In the genomic region with DNA sequence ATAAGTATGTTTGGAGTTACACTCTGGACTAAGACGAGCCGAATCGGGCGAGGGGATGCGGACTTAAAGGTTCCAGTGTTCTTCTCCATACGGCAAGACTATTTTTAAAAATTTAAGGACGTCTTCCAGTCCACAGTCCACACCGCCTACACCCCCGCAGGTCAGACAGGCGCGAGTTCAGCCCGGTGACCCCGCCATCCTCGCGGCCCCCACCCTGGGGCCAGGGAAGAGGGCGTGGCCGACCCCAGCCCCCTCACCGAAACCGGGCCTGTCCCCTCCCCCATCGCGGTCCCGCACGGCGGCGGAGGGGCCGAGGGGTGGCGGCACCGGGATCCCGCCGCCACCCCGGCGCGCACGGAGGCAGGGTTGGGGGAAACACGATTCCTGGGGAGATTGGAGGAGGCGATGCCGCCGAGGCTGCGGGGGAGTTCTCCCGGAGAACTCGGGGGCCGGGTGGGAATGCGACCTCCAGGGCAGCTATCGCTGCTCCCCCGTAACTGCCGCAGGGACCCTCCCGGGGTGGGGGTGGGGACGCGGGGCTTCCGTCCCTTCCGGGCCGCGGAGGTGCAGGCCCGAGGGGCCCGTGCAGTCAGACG, we compare ENCODE assay signal across 8 cellular contexts. TPM values are rescaled to one million over a fixed set of nuclear protein-coding genes. Genes with fewer than 3 reads are reported as not detected.
DNase-seq lines count a peak whose midpoint lies in the region; ATAC-seq lines count a peak whose summit lies in the region.

No MANE protein-coding gene starts in this region.

- H3K4me1 ChIP-seq in Karpas-422 (ENCODE audit: low read length) (peaks cover 8% of the 10 kb centered on the region), duodenal mucosa (ENCODE audit: control insufficient read depth in 1 of 2, insufficient read depth in 2 of 2, low read length in 2 of 2) (peaks cover 25 to 30% of the 10 kb centered on the region in 2 donors)

- H3K27ac Mint-ChIP-seq in activated CD4-positive, alpha-beta T cell treated with anti-CD3 and anti-CD28 coated beads for 36 hours: peak overlapping the region; percentile 55
- peak overlapping the region in 1 of 6 donors; percentile 65 for H3K27ac Mint-ChIP-seq in naive B cell

- H3K27me3 Mint-ChIP-seq in activated CD4-positive, alpha-beta T cell treated with anti-CD3 and anti-CD28 coated beads for 36 hours: peaks cover 12% of the 10 kb centered on the region
- peaks cover 20 to 50% (median 36%) of the 10 kb centered on the region in 3 donors for H3K27me3 Mint-ChIP-seq in naive B cell

- H3K27ac ChIP-seq in Karpas-422 (ENCODE audit: low read length) (no peak overlapping the region), duodenal mucosa (ENCODE audit: low read depth, low read length) (peak overlapping the region; percentile 47)

- H3K9me2 ChIP-seq in Karpas-422 (replicated peaks; ENCODE audit: insufficient read depth, low read length): no peaks in the 10 kb centered on the region

- intact Hi-C loops in activated CD4-positive, alpha-beta T cell treated with anti-CD3 and anti-CD28 coated beads for 36 hours (cut with DNase I, micrococcal nuclease): loop anchor here in 1 of 2 experiments (1.0 kb wide), 1 partner anchor 23 kb away; no protein-coding TSS in a partner anchor

- no peak for ATAC-seq in activated CD4-positive, alpha-beta T cell treated with anti-CD3 and anti-CD28 coated beads for 36 hours
- ATAC-seq in naive B cell (ENCODE audit: low read depth in 2 of 2): peak; percentile 15 to 18
- ATAC-seq in HG03342 (IDR thresholded peaks at IDR 0.05; ENCODE audit: unreplicated experiment): no peak

- no peaks in the 10 kb centered on the region for H3K36me3 Mint-ChIP-seq in activated CD4-positive, alpha-beta T cell treated with anti-CD3 and anti-CD28 coated beads for 36 hours (ENCODE audit: low read depth)
- H3K36me3 Mint-ChIP-seq in naive B cell: no peaks in the 10 kb centered on the region

- no peak for DNase-seq in activated CD4-positive, alpha-beta T cell treated with anti-CD3 and anti-CD28 coated beads for 36 hours
- no peak for DNase-seq in activated CD4-positive, alpha-beta T cell treated with anti-CD3 and anti-CD28 coated beads, Interleukin-2, amount 50 U/mL, for 48 hours
- DNase-seq in Karpas-422 (no peak), naive B cell (no peak), GM19240 (ENCODE audit: insufficient read length, low spot score) (no peak), EL (no peak)

- no peaks in the 10 kb centered on the region for H3K9me3 Mint-ChIP-seq in activated CD4-positive, alpha-beta T cell treated with anti-CD3 and anti-CD28 coated beads for 36 hours (ENCODE audit: low read depth)
- H3K9me3 Mint-ChIP-seq in naive B cell: no peaks in the 10 kb centered on the region

- 0 out of 2 replicates have a peak overlapping the region, but pooled peaks have one; percentile 24 for H2AFZ ChIP-seq in Karpas-422 (ENCODE audit: low read length)

- H3K36me3 ChIP-seq in Karpas-422 (ENCODE audit: insufficient read depth, low read length) (no peaks in the 10 kb centered on the region), duodenal mucosa (ENCODE audit: control insufficient read depth in 1 of 2, insufficient read depth in 2 of 2, low read length in 2 of 2) (no peaks in the 10 kb centered on the region)

- CTCF ChIA-PET in activated CD4-positive, alpha-beta T cell treated with anti-CD3 and anti-CD28 coated beads for 36 hours (lab: Charles Lee): interaction anchor here (1.2 kb wide), 1 partner anchor 23 kb away, joined by 3 read pairs; no protein-coding TSS in a partner anchor

- H3K4me3 ChIP-seq in Karpas-422 (ENCODE audit: low read length) (peak overlapping the region; percentile 52; the same call in 1 of the 2 replicates), duodenal mucosa (ENCODE audit: low read depth in 1 of 2, low read length in 2 of 2) (peak overlapping the region; percentile 72 to 73)

- peak overlapping the region; percentile 49 for H3K4me2 ChIP-seq in Karpas-422 (ENCODE audit: low read depth, low read length, poor library complexity, severe bottlenecking)

- H3K9me3 ChIP-seq in Karpas-422 (ENCODE audit: low read length) (no peaks in the 10 kb centered on the region), duodenal mucosa (ENCODE audit: control insufficient read depth in 1 of 2, low read length in 2 of 2) (no peaks in the 10 kb centered on the region)

- POLR2A ChIA-PET in activated CD4-positive, alpha-beta T cell treated with anti-CD3 and anti-CD28 coated beads for 36 hours (lab: Charles Lee): no interaction called here

- H3K27me3 ChIP-seq in Karpas-422 (ENCODE audit: low read length) (no peaks in the 10 kb centered on the region), duodenal mucosa (ENCODE audit: control insufficient read depth in 1 of 2, insufficient read depth in 2 of 2, low read length in 2 of 2) (no peaks in the 10 kb centered on the region)

- H3K4me1 Mint-ChIP-seq in activated CD4-positive, alpha-beta T cell treated with anti-CD3 and anti-CD28 coated beads for 36 hours: peaks cover 11% of the 10 kb centered on the region
- peaks cover 4 to 16% (median 14%) of the 10 kb centered on the region in 3 donors for H3K4me1 Mint-ChIP-seq in naive B cell

- peak overlapping the region; percentile 51 for H3K9ac ChIP-seq in Karpas-422 (ENCODE audit: low read length)
- H3K9ac ChIP-seq in duodenal mucosa (ENCODE audit: low read depth in 1 of 2, low read length in 2 of 2): peak overlapping the region; percentile 57 to 66

- H3K79me2 ChIP-seq in Karpas-422 (ENCODE audit: low read length): no peaks in the 10 kb centered on the region

- no peaks in the 10 kb centered on the region for H4K20me1 ChIP-seq in Karpas-422 (ENCODE audit: insufficient read depth, low read depth, low read length)

- H3K4me3 Mint-ChIP-seq in activated CD4-positive, alpha-beta T cell treated with anti-CD3 and anti-CD28 coated beads for 36 hours: peak overlapping the region; percentile 66
- H3K4me3 Mint-ChIP-seq in naive B cell: peak overlapping the region; percentile 61 to 91 (median 86)

RNA-seq across cellular contexts. Expression of a gene that starts 24.6 kb away (rescaled TPM):
- 1 to 10 TPM; 7.2 to 9.3 TPM for total RNA-seq in activated CD4-positive, alpha-beta T cell treated with anti-CD3 and anti-CD28 coated beads for 36 hours
- total RNA-seq in Karpas-422 (2014; rRNA removed; shearing (Covaris generic); ENCODE audit: low replicate concordance): 1.3 and 2.1 TPM in 2 replicates
- 1 to 10 TPM in 5 of 6 donors, under 1 TPM in 1; 0.47 to 3.7 (median 1.6) TPM for polyA plus RNA-seq in naive B cell (ENCODE audit: low read depth in 6 of 6)

Comparison
In these comparisons a context has a peak if more than half of its experiments do, and no peak if none do; other contexts are left out.
1. ATAC-seq: peak in naive B cell (2 of 2); none in activated CD4-positive, alpha-beta T cell treated with anti-CD3 and anti-CD28 coated beads for 36 hours (single experiment) and HG03342 (single experiment).